Comparison of ENCODE assay signal across 8 cellular contexts in genomic region chr3:125990253-125990970, GRCh38. TPM values are rescaled to one million over a fixed set of nuclear protein-coding genes. Genes with fewer than 3 reads are reported as not detected.
A peak's percentile ranks its signal among the peaks of the same experiment; 100 is the strongest.
DNase-seq lines count a peak whose midpoint lies in the region; ATAC-seq and TF ChIP-seq lines count a peak whose summit lies in the region.

No MANE protein-coding gene starts in this region.

- peak overlapping the region; percentile 83 to 98 for H3K27ac Mint-ChIP-seq in natural killer cell
- H3K27ac Mint-ChIP-seq in stimulated activated naive B cell treated with anti-CD40 and anti-IgM and Interleukin-4, amounts not matched to agents 10 μg/mL and 1 μg/mL and 100 μg/mL, for 72 hours = peak overlapping the region; percentile 95

- H3K4me3 Mint-ChIP-seq in natural killer cell = peak overlapping the region; percentile 97
- H3K4me3 Mint-ChIP-seq in stimulated activated naive B cell treated with anti-CD40 and anti-IgM and Interleukin-4, amounts not matched to agents 10 μg/mL and 1 μg/mL and 100 μg/mL, for 72 hours = peak overlapping the region; percentile 92 to 100

- peak overlapping the region; percentile 94 for H3K9ac ChIP-seq in NT2/D1 (ENCODE audit: insufficient read length, low read depth)

- DNase-seq in NCI-H1417 (lab: John Stamatoyannopoulos, UW) (peak in 2 of 3 experiments; percentile 60 to 77), NCI-H1417 treated with DMSO at 0.1 percent for 48 hours (lab: John Stamatoyannopoulos, UW) (no peak), NT2/D1 (ENCODE audit: low read depth, low spot score) (peak; percentile 93), activated T-helper 1 cell treated with Interleukin-2 at 50 U/mL for 16 hours (ENCODE audit: low read depth) (peak; percentile 43), fibroblast of gingiva (ENCODE audit: low read depth) (peak; percentile 85), natural killer cell (peak; percentile 67)
- DNase-seq in stimulated activated naive B cell treated with anti-CD40 and anti-IgM and Interleukin-4, amounts not matched to agents 10 μg/mL and 1 μg/mL and 100 μg/mL, for 72 hours = peak; percentile 64

- no peaks in the 10 kb centered on the region for H3K36me3 Mint-ChIP-seq in natural killer cell
- H3K36me3 Mint-ChIP-seq in stimulated activated naive B cell treated with anti-CD40 and anti-IgM and Interleukin-4, amounts not matched to agents 10 μg/mL and 1 μg/mL and 100 μg/mL, for 72 hours = no peaks in the 10 kb centered on the region

- peaks cover 20 to 36% of the 10 kb centered on the region in 2 donors for H3K4me1 Mint-ChIP-seq in natural killer cell
- peaks cover 8 to 25% of the 10 kb centered on the region in 2 donors for H3K4me1 Mint-ChIP-seq in stimulated activated naive B cell treated with anti-CD40 and anti-IgM and Interleukin-4, amounts not matched to agents 10 μg/mL and 1 μg/mL and 100 μg/mL, for 72 hours

- ATAC-seq in HG03520 (IDR thresholded peaks at IDR 0.05; ENCODE audit: unreplicated experiment) = peak; percentile 92
- peak; percentile 89 to 96 (median 95) for ATAC-seq in natural killer cell
- ATAC-seq in stimulated activated naive B cell treated with anti-CD40 and anti-IgM and Interleukin-4, amounts not matched to agents 10 μg/mL and 1 μg/mL and 100 μg/mL, for 72 hours (replicated peaks) = peak; percentile 94 to 96

- H3K27me3 Mint-ChIP-seq in natural killer cell (ENCODE audit: low read depth in 2 of 2) = no peaks in the 10 kb centered on the region
- no peaks in the 10 kb centered on the region for H3K27me3 Mint-ChIP-seq in stimulated activated naive B cell treated with anti-CD40 and anti-IgM and Interleukin-4, amounts not matched to agents 10 μg/mL and 1 μg/mL and 100 μg/mL, for 72 hours

- H3K4me1 ChIP-seq in NT2/D1 (ENCODE audit: insufficient read depth, insufficient read length) = no peaks in the 10 kb centered on the region

- no peaks in the 10 kb centered on the region for H3K27me3 ChIP-seq in NT2/D1 (ENCODE audit: insufficient read depth, insufficient read length)

- no peak for TF ChIP-seq CTCF in natural killer cell (IDR thresholded peaks at IDR 0.05)

- H3K36me3 ChIP-seq in NT2/D1 (ENCODE audit: insufficient read depth, insufficient read length, low read length) = no peaks in the 10 kb centered on the region

- H3K9me3 Mint-ChIP-seq in natural killer cell = no peaks in the 10 kb centered on the region
- H3K9me3 Mint-ChIP-seq in stimulated activated naive B cell treated with anti-CD40 and anti-IgM and Interleukin-4, amounts not matched to agents 10 μg/mL and 1 μg/mL and 100 μg/mL, for 72 hours = no peaks in the 10 kb centered on the region

- no peaks in the 10 kb centered on the region for H3K9me3 ChIP-seq in NT2/D1 (ENCODE audit: insufficient read depth, low read length)

- H3K4me3 ChIP-seq in NT2/D1 (ENCODE audit: insufficient read length, low read depth) = peak overlapping the region; percentile 84

- intact Hi-C loops in natural killer cell (cut with micrococcal nuclease) = no loop called here

RNA-seq across cellular contexts. Expression of gene ROPN1B, which starts 21.4 kb away (rescaled TPM):
- total RNA-seq in natural killer cell = not detected
